Comparison of ENCODE assay signal across 12 cellular contexts in genomic region chr20:37803476-37804307, GRCh38.
DNase-seq lines count a peak whose midpoint lies in the region; ATAC-seq and TF ChIP-seq lines count a peak whose summit lies in the region.
"Had no signal": no experiment of that assay in that cellular context is flagged by ENCODE, and none has a peak within 500 bp of the region (broad histone marks: within the 10 kb centered on the region; RNA-seq: fewer than 3 reads in every experiment).

No MANE protein-coding gene starts in this region.

- no peaks in the 10 kb centered on the region for H3K9me3 ChIP-seq in BE2C
- H3K9me3 ChIP-seq in Caco-2, result no peaks in the 10 kb centered on the region
- H3K9me3 ChIP-seq: tibial artery had no signal

- H3K27ac Mint-ChIP-seq in brain (peak overlapping the region in 4 of 5 experiments; percentile 18 to 96 (median 33)), Caco-2 (ENCODE audit: unreplicated experiment) (no peak overlapping the region)

- H3K4me1 ChIP-seq in BE2C (peaks cover 17% of the 10 kb centered on the region), Caco-2 (no peaks in the 10 kb centered on the region)
- H3K4me1 ChIP-seq: tibial artery had no signal

- DNase-seq in GF-D8 (lab: John Stamatoyannopoulos, UW) (peak; percentile 63), KG1 (lab: John Stamatoyannopoulos, UW) (peak; percentile 24), BE2C (no peak), inferior parietal cortex (ENCODE audit: extremely low spot score) (no peak), NCI-H2171 treated with DMSO at 0.1 percent for 48 hours (lab: John Stamatoyannopoulos, UW) (no peak), Caco-2 (no peak)
- DNase-seq: NCI-H1105, tibial artery had no signal

- TF ChIP-seq CTCF in brain (conservative IDR thresholded peaks at IDR 0.05) (no peak), BE2C (IDR thresholded peaks at IDR 0.05; ENCODE audit: low read depth, low read length) (no peak), Caco-2 (IDR thresholded peaks at IDR 0.05; ENCODE audit: insufficient read depth in 1 of 2, low read depth in 1 of 2, low read length in 1 of 2, severe bottlenecking in 1 of 2, unreplicated experiment in 1 of 2) (no peak)

- POLR2A ChIA-PET in Caco-2 (lab: Charles Lee), result no interaction called here

- H3K4me3 ChIP-seq in BE2C (ENCODE audit: low read depth, low read length), result no peak overlapping the region
- no peak overlapping the region for H3K4me3 ChIP-seq in Caco-2 (ENCODE audit: low read depth, low read length)
- H3K4me3 ChIP-seq: lung, tibial artery had no signal

- peak; percentile 44 for ATAC-seq in GM21576 (IDR thresholded peaks at IDR 0.05; ENCODE audit: unreplicated experiment)

- H3K36me3 Mint-ChIP-seq in brain (peaks cover 23% of the 10 kb centered on the region), Caco-2 (ENCODE audit: insufficient read depth, unreplicated experiment) (peaks cover 9% of the 10 kb centered on the region)

- H3K27me3 Mint-ChIP-seq in brain, result no peaks in the 10 kb centered on the region
- no peaks in the 10 kb centered on the region for H3K27me3 Mint-ChIP-seq in Caco-2 (ENCODE audit: insufficient read depth, unreplicated experiment)
- H3K27me3 Mint-ChIP-seq: activated naive CD4-positive, alpha-beta T cell treated with anti-CD3 and anti-CD28 coated beads, Interleukin-2, amount 10 ng/mL, durations not matched to agents 7 days and 5 days had no signal

- CTCF ChIA-PET in Caco-2 (lab: Charles Lee), result interaction anchor here (0.5 to 0.8 kb wide), 2 partner anchors 83 to 177 kb away, joined by 3 to 4 read pairs; no protein-coding TSS in a partner anchor

- H3K9me3 Mint-ChIP-seq in brain (no peaks in the 10 kb centered on the region), Caco-2 (ENCODE audit: unreplicated experiment) (no peaks in the 10 kb centered on the region)
- H3K9me3 Mint-ChIP-seq: activated naive CD4-positive, alpha-beta T cell treated with anti-CD3 and anti-CD28 coated beads, Interleukin-2, amount 10 ng/mL, durations not matched to agents 7 days and 5 days had no signal

- H3K27me3 ChIP-seq in BE2C, result no peaks in the 10 kb centered on the region
- no peaks in the 10 kb centered on the region for H3K27me3 ChIP-seq in Caco-2 (replicated peaks; ENCODE audit: control insufficient read depth, insufficient read depth, low read length)
- H3K27me3 ChIP-seq: tibial artery had no signal

- intact Hi-C loops in Caco-2 (cut with micrococcal nuclease; ENCODE audit: unreplicated experiment), result no loop called here

- BruUV-seq in Caco-2 (replicated peaks; lab: Mats Ljungman, UMichigan), result no TSS peak

- H3K4me1 Mint-ChIP-seq in brain, result peaks cover 45% of the 10 kb centered on the region
- H3K4me1 Mint-ChIP-seq in Caco-2 (ENCODE audit: low read depth, unreplicated experiment), result no peaks in the 10 kb centered on the region

- H3K4me3 Mint-ChIP-seq in brain, result no peak overlapping the region
- no peak overlapping the region for H3K4me3 Mint-ChIP-seq in Caco-2 (ENCODE audit: unreplicated experiment)
- H3K4me3 Mint-ChIP-seq: activated naive CD4-positive, alpha-beta T cell treated with anti-CD3 and anti-CD28 coated beads, Interleukin-2, amount 10 ng/mL, durations not matched to agents 7 days and 5 days had no signal

- H3K36me3 ChIP-seq in BE2C (peaks cover 13% of the 10 kb centered on the region; the same call in 1 of the 2 replicates), Caco-2 (ENCODE audit: control insufficient read depth, insufficient read depth, low read length) (peaks cover 10% of the 10 kb centered on the region)

Comparison
In these comparisons a context has a peak if more than half of its experiments do, and no peak if none do; other contexts are left out.
1. DNase-seq: peak in GF-D8 (single experiment) and KG1 (single experiment); none in BE2C (single experiment), inferior parietal cortex (single experiment), NCI-H2171 treated with DMSO at 0.1 percent for 48 hours (single experiment) and Caco-2 (0 of 2).